Comparison of ENCODE assay signal across 32 cellular contexts in the genomic region with DNA sequence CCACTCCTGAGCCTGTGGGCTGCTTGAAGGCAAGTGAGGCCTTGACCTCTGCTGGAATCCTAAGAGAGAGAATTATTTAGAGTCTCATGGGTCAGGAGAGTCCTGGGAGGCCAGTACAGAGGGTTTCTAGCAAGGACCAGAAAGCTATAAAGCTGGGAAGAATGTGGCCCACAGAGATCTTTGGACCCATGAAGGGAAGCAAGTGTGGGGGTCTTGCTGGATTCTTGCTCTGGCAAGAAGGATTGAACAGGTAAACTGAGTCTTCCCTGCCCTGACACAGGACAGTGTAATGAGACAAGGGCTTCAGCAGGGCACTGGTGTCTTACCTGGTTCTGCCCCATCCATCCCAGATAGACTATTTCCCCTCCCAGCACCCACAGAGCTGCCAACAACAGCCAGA. TPM values are rescaled to one million over a fixed set of nuclear protein-coding genes. Genes with fewer than 3 reads are reported as not detected.
"Had no signal": no experiment of that assay in that cellular context is flagged by ENCODE, and none has a peak within 500 bp of the region (broad histone marks: within the 10 kb centered on the region; RNA-seq: fewer than 3 reads in every experiment).

No MANE protein-coding gene starts in this region.

- H3K9me3 ChIP-seq: ascending aorta, breast epithelium, colonic mucosa, esophagus muscularis mucosa, gastrocnemius medialis, heart left ventricle had no signal

- DNase-seq: activated B cell treated with CpG ODN at 0.5 μM for 24 hours; activated CD4-positive, alpha-beta T cell treated with anti-CD3 and anti-CD28 coated beads for 48 hours; activated CD4-positive, alpha-beta T cell treated with anti-CD3 and anti-CD28 coated beads, Interleukin-2, amount 50 U/mL, for 1 hour; activated CD4-positive, alpha-beta T cell treated with anti-CD3 and anti-CD28 coated beads, Interleukin-2, amount 50 U/mL, for 48 hours; activated CD8-positive, alpha-beta memory T cell treated with anti-CD3 and anti-CD28 coated beads for 24 hours; activated CD8-positive, alpha-beta memory T cell treated with anti-CD3 and anti-CD28 coated beads, Interleukin-2, amount 50 U/mL, for 4 hours; activated CD8-positive, alpha-beta T cell treated with anti-CD3 and anti-CD28 coated beads for 36 hours; activated gamma-delta T cell; activated naive CD4-positive, alpha-beta T cell; activated naive CD4-positive, alpha-beta T cell treated with anti-CD3 and anti-CD28 coated beads, Interleukin-2, amount 10 ng/mL, durations not matched to agents 7 days and 5 days; activated naive CD8-positive, alpha-beta T cell treated with anti-CD3 and anti-CD28 coated beads, Interleukin-2, amount 10 ng/mL, durations not matched to agents 7 days and 5 days; activated T-cell treated with anti-CD3 and anti-CD28 coated beads for 4 hours; activated T-cell treated with anti-CD3 and anti-CD28 coated beads, Interleukin-2, amount 50 U/mL, for 24 hours; activated T-cell treated with anti-CD3 and anti-CD28 coated beads, Interleukin-2, amount 50 U/mL, for 72 hours; central memory CD4-positive, alpha-beta T cell; colonic mucosa; effector CD8-positive, alpha-beta T cell; foreskin keratinocyte; gastrocnemius medialis; glutamatergic neuron; heart left ventricle; T-helper 1 cell; T-helper 17 cell; T1000; WERI-Rb-1 had no signal

- H3K36me3 ChIP-seq: ascending aorta, breast epithelium, cardiac muscle cell, colonic mucosa, esophagus muscularis mucosa, gastrocnemius medialis, WERI-Rb-1 had no signal

- H3K27ac ChIP-seq: ascending aorta, breast epithelium, cardiac muscle cell, colonic mucosa, esophagus muscularis mucosa, foreskin keratinocyte, gastrocnemius medialis, heart left ventricle, WERI-Rb-1 had no signal

- H3K27me3 ChIP-seq: ascending aorta, breast epithelium, cardiac muscle cell, colonic mucosa, esophagus muscularis mucosa, heart left ventricle had no signal

- H3K4me3 ChIP-seq: ascending aorta, breast epithelium, cardiac muscle cell, colonic mucosa, esophagus muscularis mucosa, gastrocnemius medialis, heart left ventricle had no signal

- H3K4me1 ChIP-seq: ascending aorta, breast epithelium, colonic mucosa, esophagus muscularis mucosa, foreskin keratinocyte, gastrocnemius medialis, heart left ventricle had no signal

RNA-seq across cellular contexts. Expression of a gene that starts 40.3 kb away (rescaled TPM):
- total RNA-seq: activated B cell treated with CpG ODN at 0.5 μM for 24 hours; activated CD8-positive, alpha-beta T cell treated with anti-CD3 and anti-CD28 coated beads for 36 hours; activated naive CD4-positive, alpha-beta T cell treated with anti-CD3 and anti-CD28 coated beads, Interleukin-2, amount 50 U/mL, for 72 hours; activated naive CD8-positive, alpha-beta T cell treated with anti-CD3 and anti-CD28 coated beads, Interleukin-2, amount 10 ng/mL, durations not matched to agents 7 days and 5 days; activated T-cell treated with anti-CD3 and anti-CD28 coated beads, Interleukin-2, amount 50 U/mL, for 72 hours; ascending aorta; breast epithelium; cardiac muscle cell; colonic mucosa; dermis microvascular lymphatic vessel endothelial cell; epithelial cell of proximal tubule; esophagus muscularis mucosa; gastrocnemius medialis; heart left ventricle; T-helper 17 cell had no signal
- polyA plus RNA-seq: cardiac muscle cell, heart left ventricle had no signal
